In the genomic region with DNA sequence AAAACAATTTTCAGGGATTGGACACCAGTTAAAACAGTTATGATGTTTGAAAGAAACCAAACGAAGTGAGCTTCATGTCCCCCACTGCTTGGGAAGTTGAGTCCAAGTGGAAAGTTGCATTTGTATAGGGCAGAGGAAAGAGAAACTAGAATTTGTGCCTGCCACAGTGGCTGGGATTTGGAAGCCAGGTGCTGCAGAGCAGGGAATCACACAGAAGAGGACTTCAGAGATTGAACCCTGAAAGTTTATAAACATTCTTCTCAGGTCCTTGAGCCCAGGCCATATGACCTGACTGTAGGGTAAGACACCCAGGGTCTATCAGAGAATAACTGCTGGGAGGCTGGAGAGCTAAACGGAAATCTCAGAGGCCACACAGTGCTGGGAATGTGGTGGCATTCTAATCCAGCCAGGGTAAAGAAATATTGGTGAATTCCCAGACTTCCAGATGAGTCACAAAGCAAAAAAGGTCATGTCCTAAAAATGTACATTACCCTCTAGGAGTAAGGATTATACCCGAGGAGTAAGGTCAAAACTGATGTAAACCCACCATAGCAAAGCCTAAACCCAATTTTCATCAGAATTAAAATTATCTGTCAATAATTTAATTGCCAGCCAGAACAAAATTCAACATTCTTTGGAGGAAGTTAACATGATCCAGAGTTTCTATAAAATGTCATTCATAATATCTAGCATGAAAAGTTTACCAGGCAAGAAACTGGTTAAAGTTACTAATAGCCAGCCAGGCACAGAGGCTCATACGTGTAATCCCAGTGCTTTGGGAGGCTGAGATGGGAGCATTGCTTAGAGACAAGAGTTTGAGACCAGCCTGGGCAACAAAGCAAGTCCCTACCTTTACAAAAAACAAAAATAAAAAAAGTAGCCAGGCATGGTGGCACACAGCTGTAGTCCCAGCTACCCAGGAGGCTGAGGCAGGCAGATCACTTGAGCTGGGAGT, we compare ENCODE assay signal across 20 cellular contexts. TPM values are rescaled to one million over a fixed set of nuclear protein-coding genes. Genes with fewer than 3 reads are reported as not detected.
DNase-seq lines count a peak whose midpoint lies in the region; ATAC-seq, FAIRE-seq and TF ChIP-seq lines count a peak whose summit lies in the region.
"Had no signal": no experiment of that assay in that cellular context is flagged by ENCODE, and none has a peak within 500 bp of the region (broad histone marks: within the 10 kb centered on the region; RNA-seq: fewer than 3 reads in every experiment).

No MANE protein-coding gene starts in this region.

- ATAC-seq in GM18909 (IDR thresholded peaks at IDR 0.05; ENCODE audit: poor library complexity, unreplicated experiment) = no peak
- ATAC-seq: left ventricle myocardium superior; naive thymus-derived CD8-positive, alpha-beta T cell had no signal

- H3K4me1 ChIP-seq in mesodermal cell (ENCODE audit: control insufficient read depth, insufficient read depth, low read length, poor library complexity, severe bottlenecking) = peaks cover 9% of the 10 kb centered on the region
- no peaks in the 10 kb centered on the region for H3K4me1 ChIP-seq in kidney (ENCODE audit: control insufficient read depth in 1 of 2, insufficient read depth in 1 of 2, low read depth in 1 of 2, low read length in 2 of 2)
- H3K4me1 ChIP-seq: BE2C, prostate gland, stomach, uterus had no signal

- no peak for TF ChIP-seq CTCF in brain microvascular endothelial cell (IDR thresholded peaks at IDR 0.05; ENCODE audit: low read depth, low read length, missing control alignments)
- TF ChIP-seq CTCF in kidney (IDR thresholded peaks at IDR 0.05; ENCODE audit: borderline replicate concordance, extremely low read depth, insufficient read depth) = no peak

- 78 to 90% methylated on average over 3 of the region's 4 CpGs for WGBS in mesodermal cell (ENCODE audit: insufficient coverage in 2 of 2), 2 experiments

- in situ Hi-C loops in brain microvascular endothelial cell (cut with HindIII; ENCODE audit: low pct_ligation_motif_present, low sequenced_read_pairs) = no loop called here

- intact Hi-C loops in kidney (cut with DNase I) = no loop called here

- DNase-seq in EH (ENCODE audit: low read depth) = peak; percentile 77
- peak; percentile 47 for DNase-seq in MG63
- peak; percentile 20 for DNase-seq in brain microvascular endothelial cell
- DNase-seq in dermis blood vessel endothelial cell = no peak
- no peak for DNase-seq in kidney
- no peak for DNase-seq in SW480 (ENCODE audit: low spot score)
- DNase-seq: activated effector memory CD4-positive, alpha-beta T cell treated with anti-CD3 and anti-CD28 coated beads, Interleukin-2, amount 50 U/mL, for 16 hours; BE2C; left ventricle myocardium superior; naive thymus-derived CD8-positive, alpha-beta T cell; NCI-H187 treated with DMSO at 0.1 percent for 48 hours; NCI-H524 treated with DMSO at 0.1 percent for 48 hours; PC-9; stimulated activated CD4-positive, alpha-beta T cell treated with anti-CD3 and anti-CD28 coated beads, Interleukin-12 subunit alpha, Interleukin-12 subunit beta, amount 100 ng/mL, for 4 hours; stomach; uterus had no signal

- no peaks in the 10 kb centered on the region for H3K27me3 ChIP-seq in MG63
- no peaks in the 10 kb centered on the region for H3K27me3 ChIP-seq in brain microvascular endothelial cell (replicated peaks)
- H3K27me3 ChIP-seq: stomach, uterus had no signal

- H3K4me3 ChIP-seq in MG63 (no peak overlapping the region), brain microvascular endothelial cell (ENCODE audit: low read depth, low read length) (no peak overlapping the region), mesodermal cell (ENCODE audit: extremely low read depth, insufficient read depth, low read length, poor library complexity, severe bottlenecking) (no peak overlapping the region), kidney (ENCODE audit: low read length in 2 of 2) (no peak overlapping the region)
- H3K4me3 ChIP-seq: PC-9, prostate gland, stomach, uterus had no signal

- no peak for FAIRE-seq in kidney (lab: Jason Lieb, UNC)
- FAIRE-seq: GM18507 had no signal

- no peak overlapping the region for H3K9ac ChIP-seq in kidney (ENCODE audit: low read length in 2 of 2)

- H3K9me3 ChIP-seq in MG63 (peaks cover 7% of the 10 kb centered on the region), mesodermal cell (ENCODE audit: control insufficient read depth, low read length) (peaks cover 1% of the 10 kb centered on the region), kidney (ENCODE audit: control insufficient read depth in 1 of 2, low read length in 2 of 2) (no peaks in the 10 kb centered on the region)
- H3K9me3 ChIP-seq: BE2C, prostate gland, stomach, uterus had no signal

- H3K27ac ChIP-seq in brain microvascular endothelial cell (no peak overlapping the region), mesodermal cell (ENCODE audit: low read depth, low read length, severe bottlenecking) (peak overlapping the region; percentile 26), kidney (ENCODE audit: low read depth in 2 of 2, low read length in 2 of 2) (no peak overlapping the region)
- H3K27ac ChIP-seq: PC-9, prostate gland, stomach, uterus had no signal

- H3K36me3 ChIP-seq in MG63 (no peaks in the 10 kb centered on the region), brain microvascular endothelial cell (replicated peaks) (no peaks in the 10 kb centered on the region), mesodermal cell (ENCODE audit: control insufficient read depth, insufficient read depth, low read length) (no peaks in the 10 kb centered on the region), kidney (ENCODE audit: control insufficient read depth in 1 of 2, insufficient read depth in 2 of 2, low read length in 2 of 2) (no peaks in the 10 kb centered on the region)
- H3K36me3 ChIP-seq: BE2C, prostate gland, stomach, uterus had no signal

RNA-seq across cellular contexts. Expression of a gene that starts 31.2 kb away (rescaled TPM):
- 131 and 141 TPM in 2 replicates for total RNA-seq in MG63 (2014; rRNA removed; shearing (Covaris generic); ENCODE audit: low replicate concordance)
- 331 TPM for polyA plus RNA-seq in mesodermal cell (2013, experiment 1 of 2)
- polyA plus RNA-seq in mesodermal cell (2013, experiment 2 of 2) = 300 TPM
- total RNA-seq in dermis blood vessel endothelial cell (69.8 and 111 TPM in 2 replicates), kidney (253 TPM)
- 1,227 TPM for polyA plus RNA-seq in kidney (ENCODE audit: insufficient read depth, low read depth, low replicate concordance)

Comparison
In these comparisons a context has a peak if more than half of its experiments do, and no peak if none do; other contexts are left out.
1. DNase-seq: peak in EH (single experiment), MG63 (single experiment) and brain microvascular endothelial cell (single experiment); none in dermis blood vessel endothelial cell (single experiment), kidney (single experiment) and SW480 (single experiment).